ENCODE assay signal across 16 cellular contexts in genomic region chr3:17802993-17803392, GRCh38.
DNase-seq lines count a peak whose midpoint lies in the region; ATAC-seq and FAIRE-seq lines count a peak whose summit lies in the region.
"Had no signal": no experiment of that assay in that cellular context is flagged by ENCODE, and none has a peak within 500 bp of the region (broad histone marks: within the 10 kb centered on the region; RNA-seq: fewer than 3 reads in every experiment).

No MANE protein-coding gene starts in this region.

- H3K4me3 ChIP-seq in small intestine (ENCODE audit: low read depth in 1 of 2, low read length in 2 of 2) (no peak overlapping the region), right cardiac atrium (ENCODE audit: low read length) (no peak overlapping the region)
- H3K4me3 ChIP-seq: transverse colon had no signal

- H3K4me1 ChIP-seq in small intestine (ENCODE audit: control insufficient read depth in 2 of 2, insufficient read depth in 1 of 2, low read depth in 1 of 2, low read length in 1 of 2): no peaks in the 10 kb centered on the region
- no peaks in the 10 kb centered on the region for H3K4me1 ChIP-seq in right cardiac atrium (ENCODE audit: control insufficient read depth, insufficient read depth, low read length)
- H3K4me1 ChIP-seq: transverse colon had no signal

- intact Hi-C loops in right cardiac atrium (cut with DNase I): no loop called here

- H3K27me3 ChIP-seq in small intestine (ENCODE audit: control insufficient read depth in 2 of 2, insufficient read depth in 2 of 2, low read length in 2 of 2) (no peaks in the 10 kb centered on the region), right cardiac atrium (ENCODE audit: control insufficient read depth, insufficient read depth) (peaks cover 2% of the 10 kb centered on the region)
- H3K27me3 ChIP-seq: transverse colon had no signal

- WGBS in small intestine, 3 donors: 66 to 82% (median 68%) methylated on average over 4 of the region's 4 CpGs
- WGBS in right cardiac atrium: 69% methylated on average over 4 of the region's 4 CpGs

- peak; percentile 71 for ATAC-seq in GM19043 (IDR thresholded peaks at IDR 0.05; ENCODE audit: low read depth, unreplicated experiment)
- ATAC-seq in HG02759 (IDR thresholded peaks at IDR 0.05; ENCODE audit: unreplicated experiment): peak; percentile 59
- ATAC-seq in HG03520 (IDR thresholded peaks at IDR 0.05; ENCODE audit: unreplicated experiment): peak; percentile 50
- ATAC-seq in right cardiac atrium: no peak

- H3K36me3 ChIP-seq in small intestine (ENCODE audit: control insufficient read depth in 2 of 2, insufficient read depth in 2 of 2, low read length in 2 of 2): no peaks in the 10 kb centered on the region
- H3K36me3 ChIP-seq: transverse colon had no signal

- H3K9me3 ChIP-seq in small intestine (ENCODE audit: control insufficient read depth, low read depth): no peaks in the 10 kb centered on the region
- H3K9me3 ChIP-seq in right cardiac atrium (ENCODE audit: control insufficient read depth, low read length): no peaks in the 10 kb centered on the region
- H3K9me3 ChIP-seq: transverse colon had no signal

- no peak for FAIRE-seq in small intestine (lab: Jason Lieb, UNC)
- FAIRE-seq: colon had no signal

- no peak overlapping the region for H3K27ac ChIP-seq in small intestine (ENCODE audit: low read depth in 1 of 2, low read length in 1 of 2)
- H3K27ac ChIP-seq in right cardiac atrium (ENCODE audit: low read length): no peak overlapping the region
- H3K27ac ChIP-seq: transverse colon had no signal

- DNase-seq in small intestine (peak; percentile 3), DMS79 (lab: John Stamatoyannopoulos, UW) (no peak), Kasumi-1 (lab: John Stamatoyannopoulos, UW) (no peak), right cardiac atrium (no peak), occipital lobe (lab: John Stamatoyannopoulos, UW) (no peak)
- DNase-seq: activated CD4-positive, CD25-positive, alpha-beta regulatory T cell; amniotic stem cell; CD8-positive, alpha-beta memory T cell; GDM1; NCI-H1930; nucleus accumbens; transverse colon had no signal

Comparison
In these comparisons a context has a peak if more than half of its experiments do, and no peak if none do; other contexts are left out.
1. ATAC-seq: peak in GM19043 (single experiment), HG02759 (single experiment) and HG03520 (single experiment); none in right cardiac atrium (0 of 2).